Comparison of ENCODE assay signal across 12 cellular contexts in the genomic region with DNA sequence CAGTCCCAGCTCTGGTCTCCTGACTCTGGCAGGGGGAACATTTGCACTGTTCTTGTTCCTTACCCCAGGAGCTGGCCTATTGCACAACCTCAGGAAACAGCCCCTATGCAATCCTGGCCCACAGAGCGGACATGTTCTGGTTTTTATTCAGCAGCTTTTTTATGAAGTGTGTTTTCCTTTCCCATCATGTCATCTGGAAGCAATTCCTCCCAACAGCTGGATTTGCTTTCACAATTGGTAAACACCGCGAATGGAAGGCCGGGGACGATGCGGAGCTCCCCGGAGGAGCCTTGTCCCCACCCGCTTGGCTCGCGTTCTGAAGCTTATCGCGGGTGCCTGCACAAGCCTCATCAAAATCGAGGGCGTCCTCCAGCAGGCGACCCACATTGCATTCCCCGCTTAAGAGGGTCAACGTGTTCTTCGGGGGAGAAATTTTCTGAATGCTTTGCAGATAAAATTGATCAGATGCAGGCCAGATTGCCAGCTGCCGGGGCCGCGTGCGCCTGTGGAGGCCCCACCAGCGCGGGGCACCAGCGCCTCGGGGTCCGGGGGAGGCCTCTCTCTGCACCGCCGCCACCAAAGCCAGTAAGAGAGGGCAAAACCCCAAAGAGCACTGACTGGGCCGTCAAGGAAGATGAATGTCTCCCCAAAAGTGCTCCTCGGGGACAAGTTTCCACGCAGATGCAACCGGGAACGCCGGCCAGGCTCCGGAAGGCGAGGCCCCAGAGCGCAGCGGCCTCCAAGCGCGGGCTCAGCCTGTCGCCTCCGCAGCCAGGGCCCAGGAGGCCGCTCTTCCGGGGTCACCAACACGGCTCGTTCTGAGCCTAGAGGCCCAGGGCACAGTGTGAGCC.
DNase-seq lines count a peak whose midpoint lies in the region; FAIRE-seq and TF ChIP-seq lines count a peak whose summit lies in the region.
"Had no signal": no experiment of that assay in that cellular context is flagged by ENCODE, and none has a peak within 500 bp of the region (broad histone marks: within the 10 kb centered on the region; RNA-seq: fewer than 3 reads in every experiment).

No MANE protein-coding gene starts in this region.

- H3K4me3 ChIP-seq in BLaER1 treated with 17β-estradiol and CSF1 and Interleukin-3, amounts not matched to agents 10 nM and 100 nM = peak overlapping the region in 1 of 10 experiments; percentile 19; a peak in 1 of 20 replicates
- peak overlapping the region; percentile 15 for H3K4me3 ChIP-seq in ovary
- H3K4me3 ChIP-seq in OCI-LY7 (ENCODE audit: low read depth, low read length, poor library complexity, severe bottlenecking) = no peak overlapping the region

- POLR2A ChIA-PET in RWPE1 (lab: Yijun Ruan, JAX; ENCODE audit: low non-redundant PET) = no interaction called here
- POLR2A ChIA-PET in OCI-LY7 (lab: Charles Lee) = interaction anchor here (1.6 to 1.7 kb wide), 2 partner anchors 13 to 39 kb away, joined by 3 to 4 read pairs; no protein-coding TSS in a partner anchor

- H4K20me1 ChIP-seq in BLaER1 treated with 17β-estradiol and CSF1 and Interleukin-3, amounts not matched to agents 10 nM and 100 nM = no peaks in the 10 kb centered on the region
- no peaks in the 10 kb centered on the region for H4K20me1 ChIP-seq in OCI-LY7 (ENCODE audit: insufficient read depth, low read length)

- H3K9me2 ChIP-seq in OCI-LY7 (ENCODE audit: insufficient read depth, low read length) = no peaks in the 10 kb centered on the region

- TF ChIP-seq CTCF in RWPE1 (conservative IDR thresholded peaks at IDR 0.05; ENCODE audit: low read depth) = no peak
- no peak for TF ChIP-seq CTCF in ovary (IDR thresholded peaks at IDR 0.05)
- TF ChIP-seq CTCF in OCI-LY7 (conservative IDR thresholded peaks at IDR 0.05; ENCODE audit: low read length) = no peak

- no peaks in the 10 kb centered on the region for H3K79me2 ChIP-seq in OCI-LY7 (ENCODE audit: insufficient read depth, low read depth, low read length)

- FAIRE-seq in H54 (lab: Jason Lieb, UNC) (no peak), frontal cortex (lab: Jason Lieb, UNC) (no peak)

- peak overlapping the region in 8 of 11 experiments; percentile 35 to 73 (median 56); a peak in 14 of 22 replicates for H3K4me2 ChIP-seq in BLaER1 treated with 17β-estradiol and CSF1 and Interleukin-3, amounts not matched to agents 10 nM and 100 nM
- H3K4me2 ChIP-seq in OCI-LY7 (ENCODE audit: low read length) = no peak overlapping the region

- CTCF ChIA-PET in RWPE1 (lab: Yijun Ruan, JAX) = interaction anchor here (0.6 kb wide), 1 partner anchor 33 kb away, joined by 3 read pairs; no protein-coding TSS in a partner anchor
- CTCF ChIA-PET in OCI-LY7 (lab: Charles Lee; ENCODE audit: unreplicated experiment) = no interaction called here

- peaks cover 0 to 27% (median 4%) of the 10 kb centered on the region in 11 experiments; a peak in 8 of 22 replicates for H3K9me3 ChIP-seq in BLaER1 treated with 17β-estradiol and CSF1 and Interleukin-3, amounts not matched to agents 10 nM and 100 nM (replicated peaks in 1 of 11)
- no peaks in the 10 kb centered on the region for H3K9me3 ChIP-seq in ovary
- no peaks in the 10 kb centered on the region for H3K9me3 ChIP-seq in OCI-LY7 (ENCODE audit: low read length)

- BruUV-seq in OCI-LY7 (replicated peaks; lab: Mats Ljungman, UMichigan) = no TSS peak

- no peak for TF ChIP-seq EP300 in ovary (IDR thresholded peaks at IDR 0.05)

- WGBS in ovary, 3 donors = 41 to 51% (median 41%) methylated on average over 43 to 47 of the region's 47 CpGs

- no peaks in the 10 kb centered on the region for H3K36me3 ChIP-seq in BLaER1 treated with 17β-estradiol and CSF1 and Interleukin-3, amounts not matched to agents 10 nM and 100 nM
- H3K36me3 ChIP-seq in ovary (no peaks in the 10 kb centered on the region), OCI-LY7 (ENCODE audit: insufficient read depth, low read length) (no peaks in the 10 kb centered on the region)

- intact Hi-C loops in ovary (cut with DNase I) (loop anchor here in 1 of 4 donors (5.0 kb wide), 1 partner anchor 63 kb away; no protein-coding TSS in a partner anchor), OCI-LY7 (cut with micrococcal nuclease; ENCODE audit: unreplicated experiment) (no loop called here)

- TF ChIP-seq POLR2A in ovary (IDR thresholded peaks at IDR 0.05) = no peak
- TF ChIP-seq POLR2A in H54 (IDR thresholded peaks at IDR 0.05; ENCODE audit: low read depth, low read length) = no peak

- no peak for DNase-seq in RWPE1 (ENCODE audit: low spot score)
- peak; percentile 96 for DNase-seq in fibroblast of the conjunctiva (ENCODE audit: low read depth)
- peak; percentile 58 to 89 (median 75) for DNase-seq in ovary
- no peak for DNase-seq in OCI-LY7 (ENCODE audit: low spot score)
- DNase-seq in activated CD4-positive, alpha-beta T cell treated with anti-CD3 and anti-CD28 coated beads for 4 hours = no peak
- DNase-seq in H54 (ENCODE audit: insufficient read length, low spot score) = no peak
- DNase-seq in frontal cortex (ENCODE audit: low spot score in 2 of 2) = no peak
- DNase-seq: central memory CD4-positive, alpha-beta T cell; DND-41; SHP77 treated with DMSO at 0.1 percent for 48 hours; stimulated activated CD4-positive, alpha-beta T cell treated with anti-CD3 and anti-CD28 coated beads, Interleukin-2, amount 100 ng/mL, for 24 hours had no signal

- H3K9ac ChIP-seq in BLaER1 treated with 17β-estradiol and CSF1 and Interleukin-3, amounts not matched to agents 10 nM and 100 nM = no peak overlapping the region

- H3K27ac ChIP-seq in BLaER1 treated with 17β-estradiol and CSF1 and Interleukin-3, amounts not matched to agents 10 nM and 100 nM = peak overlapping the region in 4 of 11 experiments; percentile 6 to 38 (median 16); a peak in 3 of 22 replicates
- H3K27ac ChIP-seq in RWPE1 = peak overlapping the region; percentile 92
- peak overlapping the region; percentile 42 to 72 for H3K27ac ChIP-seq in ovary
- H3K27ac ChIP-seq in OCI-LY7 (ENCODE audit: low read depth, low read length, poor library complexity, severe bottlenecking) = no peak overlapping the region

- peaks cover 0 to 54% (median 27%) of the 10 kb centered on the region in 10 experiments; a peak in 16 of 20 replicates for H3K4me1 ChIP-seq in BLaER1 treated with 17β-estradiol and CSF1 and Interleukin-3, amounts not matched to agents 10 nM and 100 nM
- H3K4me1 ChIP-seq in ovary (ENCODE audit: insufficient read depth) (no peaks in the 10 kb centered on the region), OCI-LY7 (ENCODE audit: insufficient read depth, low read length, poor library complexity, severe bottlenecking) (peaks cover 7% of the 10 kb centered on the region)

- H3K27me3 ChIP-seq in BLaER1 treated with 17β-estradiol and CSF1 and Interleukin-3, amounts not matched to agents 10 nM and 100 nM = no peaks in the 10 kb centered on the region
- H3K27me3 ChIP-seq in ovary = no peaks in the 10 kb centered on the region

- H2AFZ ChIP-seq in OCI-LY7 (ENCODE audit: low read length) = no peak overlapping the region

Comparison
In these comparisons a context has a peak if more than half of its experiments do, and no peak if none do; other contexts are left out.
1. DNase-seq: peak in fibroblast of the conjunctiva (single experiment) and ovary (5 of 5); none in RWPE1 (single experiment), OCI-LY7 (single experiment), activated CD4-positive, alpha-beta T cell treated with anti-CD3 and anti-CD28 coated beads for 4 hours (0 of 2), H54 (single experiment) and frontal cortex (0 of 2).